Comparison of ENCODE assay signal across 24 cellular contexts in genomic region chr3:133820889-133821675, GRCh38. TPM values are rescaled to one million over a fixed set of nuclear protein-coding genes. Genes with fewer than 3 reads are reported as not detected.
DNase-seq lines count a peak whose midpoint lies in the region; ATAC-seq and TF ChIP-seq lines count a peak whose summit lies in the region.
"Had no signal": no experiment of that assay in that cellular context is flagged by ENCODE, and none has a peak within 500 bp of the region (broad histone marks: within the 10 kb centered on the region; RNA-seq: fewer than 3 reads in every experiment).

No MANE protein-coding gene starts in this region.

- no peaks in the 10 kb centered on the region for H3K27me3 ChIP-seq in HUES64 (ENCODE audit: insufficient read depth, low read length)
- H3K27me3 ChIP-seq: gastrocnemius medialis, tibial nerve had no signal

- peak overlapping the region; percentile 72 for H3K27ac Mint-ChIP-seq in activated T-cell treated with anti-CD3 and anti-CD28 coated beads, Interleukin-2, amount 50 U/mL, for 24 hours
- peak overlapping the region; percentile 60 for H3K27ac Mint-ChIP-seq in stimulated activated naive B cell treated with anti-CD40 and anti-IgM and Interleukin-4, amounts not matched to agents 10 μg/mL and 1 μg/mL and 100 μg/mL, for 72 hours
- H3K27ac Mint-ChIP-seq: activated T-helper 2 cell treated with anti-CD3 and anti-CD28 coated beads, Interferon-gamma antibody, Interleukin-2, Interleukin-4, amounts not matched to agents 10 μg/mL and 5 μg/mL and 100 μg/mL, durations not matched to agents 14 hours and 24 hours and 36 hours; natural killer cell treated with Interleukin-12 subunit alpha and Interleukin-12 subunit beta and Interleukin-15 and Interleukin-18, amount 100 ng/mL, for 72 hours had no signal

- peaks cover 7% of the 10 kb centered on the region for H3K4me1 Mint-ChIP-seq in activated T-cell treated with anti-CD3 and anti-CD28 coated beads, Interleukin-2, amount 50 U/mL, for 24 hours (ENCODE audit: low read depth)
- H3K4me1 Mint-ChIP-seq in activated T-cell treated with anti-CD3 and anti-CD28 coated beads, Interleukin-2, amount 50 U/mL, for 4 hours (ENCODE audit: low read depth), result no peaks in the 10 kb centered on the region
- peaks cover 4 to 22% of the 10 kb centered on the region in 2 donors for H3K4me1 Mint-ChIP-seq in stimulated activated naive B cell treated with anti-CD40 and anti-IgM and Interleukin-4, amounts not matched to agents 10 μg/mL and 1 μg/mL and 100 μg/mL, for 72 hours

- H3K4me3 ChIP-seq in HUES64 (ENCODE audit: low read length) (no peak overlapping the region), fibroblast of villous mesenchyme (ENCODE audit: low read depth, low read length) (no peak overlapping the region)
- H3K4me3 ChIP-seq: gastrocnemius medialis, tibial nerve had no signal

- no peak overlapping the region for H3K4me3 Mint-ChIP-seq in activated T-cell treated with anti-CD3 and anti-CD28 coated beads, Interleukin-2, amount 50 U/mL, for 24 hours
- H3K4me3 Mint-ChIP-seq in activated T-cell treated with anti-CD3 and anti-CD28 coated beads, Interleukin-2, amount 50 U/mL, for 4 hours, result no peak overlapping the region
- H3K4me3 Mint-ChIP-seq in stimulated activated naive B cell treated with anti-CD40 and anti-IgM and Interleukin-4, amounts not matched to agents 10 μg/mL and 1 μg/mL and 100 μg/mL, for 72 hours, result no peak overlapping the region
- H3K4me3 Mint-ChIP-seq: activated naive CD8-positive, alpha-beta T cell; natural killer cell treated with Interleukin-12 subunit alpha and Interleukin-12 subunit beta and Interleukin-15 and Interleukin-18, amount 100 ng/mL, for 72 hours had no signal

- DNase-seq in activated T-cell treated with anti-CD3 and anti-CD28 coated beads, Interleukin-2, amount 50 U/mL, for 24 hours, result no peak
- DNase-seq in activated T-cell treated with anti-CD3 and anti-CD28 coated beads, Interleukin-2, amount 50 U/mL, for 4 hours, result no peak
- DNase-seq in fibroblast of villous mesenchyme (ENCODE audit: low read depth) (peak; percentile 3), EL (no peak)
- DNase-seq in stimulated activated naive B cell treated with anti-CD40 and anti-IgM and Interleukin-4, amounts not matched to agents 10 μg/mL and 1 μg/mL and 100 μg/mL, for 72 hours, result no peak
- DNase-seq: cerebellar nuclear complex; COR-L47; DND-41; effector CD4-positive, alpha-beta T cell; hippocampal formation; KG1; NCI-H1417 treated with DMSO at 0.1 percent for 48 hours; NCI-H446 treated with DMSO at 0.1 percent for 48 hours had no signal

- H3K9me3 Mint-ChIP-seq in activated T-cell treated with anti-CD3 and anti-CD28 coated beads, Interleukin-2, amount 50 U/mL, for 24 hours, result no peaks in the 10 kb centered on the region
- no peaks in the 10 kb centered on the region for H3K9me3 Mint-ChIP-seq in activated T-cell treated with anti-CD3 and anti-CD28 coated beads, Interleukin-2, amount 50 U/mL, for 4 hours
- no peaks in the 10 kb centered on the region for H3K9me3 Mint-ChIP-seq in stimulated activated naive B cell treated with anti-CD40 and anti-IgM and Interleukin-4, amounts not matched to agents 10 μg/mL and 1 μg/mL and 100 μg/mL, for 72 hours
- H3K9me3 Mint-ChIP-seq: activated T-helper 2 cell treated with anti-CD3 and anti-CD28 coated beads, Interferon-gamma antibody, Interleukin-2, Interleukin-4, amounts not matched to agents 10 μg/mL and 5 μg/mL and 100 μg/mL, durations not matched to agents 14 hours and 24 hours and 36 hours; natural killer cell treated with Interleukin-12 subunit alpha and Interleukin-12 subunit beta and Interleukin-15 and Interleukin-18, amount 100 ng/mL, for 72 hours had no signal

- H3K36me3 ChIP-seq in HUES64 (ENCODE audit: insufficient read depth, low read length), result peaks cover 77% of the 10 kb centered on the region

- no peaks in the 10 kb centered on the region for H3K27me3 Mint-ChIP-seq in activated T-cell treated with anti-CD3 and anti-CD28 coated beads, Interleukin-2, amount 50 U/mL, for 24 hours
- H3K27me3 Mint-ChIP-seq in activated T-cell treated with anti-CD3 and anti-CD28 coated beads, Interleukin-2, amount 50 U/mL, for 4 hours (ENCODE audit: low read depth), result no peaks in the 10 kb centered on the region
- no peaks in the 10 kb centered on the region for H3K27me3 Mint-ChIP-seq in stimulated activated naive B cell treated with anti-CD40 and anti-IgM and Interleukin-4, amounts not matched to agents 10 μg/mL and 1 μg/mL and 100 μg/mL, for 72 hours
- H3K27me3 Mint-ChIP-seq: activated naive CD8-positive, alpha-beta T cell; natural killer cell treated with Interleukin-12 subunit alpha and Interleukin-12 subunit beta and Interleukin-15 and Interleukin-18, amount 100 ng/mL, for 72 hours had no signal

- 96% methylated on average over 3 of the region's 3 CpGs for WGBS in HUES64

- H3K36me3 Mint-ChIP-seq in activated T-cell treated with anti-CD3 and anti-CD28 coated beads, Interleukin-2, amount 50 U/mL, for 24 hours (ENCODE audit: low read depth), result peaks cover 96% of the 10 kb centered on the region
- peaks cover 54% of the 10 kb centered on the region for H3K36me3 Mint-ChIP-seq in activated T-cell treated with anti-CD3 and anti-CD28 coated beads, Interleukin-2, amount 50 U/mL, for 4 hours (ENCODE audit: insufficient read depth)
- H3K36me3 Mint-ChIP-seq in stimulated activated naive B cell treated with anti-CD40 and anti-IgM and Interleukin-4, amounts not matched to agents 10 μg/mL and 1 μg/mL and 100 μg/mL, for 72 hours, result peaks cover 48 to 67% of the 10 kb centered on the region in 2 donors

- H3K9ac ChIP-seq in HUES64 (ENCODE audit: low read depth, low read length), result no peak overlapping the region
- H3K9ac ChIP-seq: parathyroid adenoma had no signal

- H3K27ac ChIP-seq in HUES64 (ENCODE audit: low read depth, low read length), result peak overlapping the region; percentile 30; the same call in 1 of the 2 replicates
- H3K27ac ChIP-seq: gastrocnemius medialis, parathyroid adenoma, WERI-Rb-1 had no signal

- H3K9me3 ChIP-seq in HUES64 (ENCODE audit: insufficient read depth, low read depth, low read length), result no peaks in the 10 kb centered on the region
- H3K9me3 ChIP-seq: gastrocnemius medialis, tibial nerve had no signal

- no peak for TF ChIP-seq CTCF in fibroblast of villous mesenchyme (IDR thresholded peaks at IDR 0.05; ENCODE audit: insufficient read depth, low read depth, low read length)

- H3K4me1 ChIP-seq in HUES64 (ENCODE audit: insufficient read depth, low read length), result peaks cover 6% of the 10 kb centered on the region
- H3K4me1 ChIP-seq: gastrocnemius medialis had no signal

- no peak for ATAC-seq in activated T-cell treated with anti-CD3 and anti-CD28 coated beads, Interleukin-2, amount 50 U/mL, for 4 hours
- no peak for ATAC-seq in stimulated activated naive B cell treated with anti-CD40 and anti-IgM and Interleukin-4, amounts not matched to agents 10 μg/mL and 1 μg/mL and 100 μg/mL, for 72 hours (replicated peaks)
- ATAC-seq in esophagus mucosa (no peak), GM21576 (IDR thresholded peaks at IDR 0.05; ENCODE audit: unreplicated experiment) (no peak)
- ATAC-seq: natural killer cell treated with Interleukin-12 subunit alpha and Interleukin-12 subunit beta and Interleukin-15 and Interleukin-18, amount 100 ng/mL, for 72 hours; SK-N-SH treated with all-trans-retinoic acid at 6 μM for 48 hours had no signal

RNA-seq across cellular contexts. Expression of gene SRPRB, which starts 15.5 kb away (rescaled TPM):
- total RNA-seq in activated T-cell treated with anti-CD3 and anti-CD28 coated beads, Interleukin-2, amount 50 U/mL, for 4 hours, result 100 to 1,000 TPM; 156 to 169 (median 166) TPM
- polyA plus RNA-seq in HUES64 (2013, experiment 1 of 2), result 28.9 TPM
- 29.5 TPM for polyA plus RNA-seq in HUES64 (2013, experiment 2 of 2)
- total RNA-seq in fibroblast of villous mesenchyme (63.5 and 112 TPM in 2 replicates), esophagus mucosa (53.0 TPM)
